In the genomic region with DNA sequence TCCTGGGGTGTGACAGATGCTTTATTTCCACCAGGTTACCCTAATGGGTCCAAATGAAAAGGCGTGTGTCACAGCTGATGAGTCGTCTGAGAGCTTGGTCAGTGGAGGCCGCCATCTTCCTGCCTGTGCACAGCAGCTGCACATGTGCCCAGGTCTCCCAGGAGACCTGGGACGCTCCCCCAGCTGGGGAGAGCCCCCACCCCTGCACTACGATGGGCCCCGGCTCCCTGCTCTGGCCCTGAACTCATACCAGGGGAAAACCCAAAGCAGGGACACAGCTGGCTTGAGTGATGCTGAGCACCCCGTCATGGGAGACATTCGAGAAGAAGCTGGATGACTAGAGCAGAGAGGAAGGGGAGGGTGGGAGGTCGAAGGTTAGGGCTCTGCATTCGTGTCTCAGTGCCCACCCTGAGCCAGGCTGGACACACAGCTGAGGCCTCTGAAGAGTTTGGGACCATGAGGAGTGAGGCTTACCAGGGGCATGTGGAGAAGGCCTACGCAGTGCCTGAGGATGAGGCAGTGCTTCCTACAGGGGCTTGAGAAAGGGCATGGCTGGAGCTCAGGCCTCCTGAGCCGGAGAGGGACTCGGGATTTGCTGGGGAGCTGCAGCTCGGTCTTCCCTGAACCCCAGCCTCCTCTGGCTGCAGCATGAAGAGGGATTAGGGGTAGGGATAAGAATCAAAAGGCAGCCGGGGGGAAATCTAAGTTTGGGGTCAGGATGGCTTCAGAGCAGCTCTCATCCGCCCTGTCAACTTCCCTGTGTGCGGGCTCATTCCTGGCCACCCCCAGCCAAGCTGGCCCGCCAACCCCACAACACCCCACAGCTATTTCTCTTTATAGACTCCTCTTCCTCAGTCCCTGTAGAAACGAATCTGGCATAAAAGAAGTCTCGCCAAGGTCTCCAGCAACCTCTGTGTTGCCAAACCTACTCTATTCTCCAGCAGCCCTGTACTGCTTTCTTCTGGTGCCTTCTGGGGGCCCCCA, we compare ENCODE assay signal across 12 cellular contexts. TPM values are rescaled to one million over a fixed set of nuclear protein-coding genes. Genes with fewer than 3 reads are reported as not detected.
DNase-seq lines count a peak whose midpoint lies in the region; ATAC-seq, FAIRE-seq and TF ChIP-seq lines count a peak whose summit lies in the region.
"Had no signal": no experiment of that assay in that cellular context is flagged by ENCODE, and none has a peak within 500 bp of the region (broad histone marks: within the 10 kb centered on the region; RNA-seq: fewer than 3 reads in every experiment).

No MANE protein-coding gene starts in this region.

- H3K9me3 ChIP-seq in Peyer's patch, result no peaks in the 10 kb centered on the region
- no peaks in the 10 kb centered on the region for H3K9me3 ChIP-seq in HepG2 (ENCODE audit: low read length)

- DNase-seq in Peyer's patch (no peak), HepG2 (ENCODE audit: low spot score) (no peak), endothelial cell (ENCODE audit: low spot score) (no peak)
- DNase-seq in stimulated activated effector memory CD8-positive, alpha-beta T cell treated with anti-CD3 and anti-CD28 coated beads, Interleukin-12 subunit alpha, Interleukin-12 subunit beta, amount 100 ng/mL, for 72 hours (ENCODE audit: low spot score in 2 of 2), result no peak
- DNase-seq in stimulated activated CD4-positive, alpha-beta T cell treated with anti-CD3 and anti-CD28 coated beads, Interleukin-2, amount 100 ng/mL, for 48 hours, result no peak
- DNase-seq: activated T-cell treated with anti-CD3 and anti-CD28 coated beads, Interleukin-2, amount 50 U/mL, for 4 hours; CD4-positive, alpha-beta memory T cell had no signal

- H3K4me2 ChIP-seq in HepG2 (ENCODE audit: low read depth, low read length), result no peak overlapping the region
- H3K4me2 ChIP-seq: KMS-11 had no signal

- no peak for TF ChIP-seq RAD21 in HepG2 (CRISPR knock-in tag; IDR thresholded peaks at IDR 0.05)

- no peaks in the 10 kb centered on the region for H4K20me1 ChIP-seq in HepG2 (ENCODE audit: insufficient read depth, low read length)

- POLR2A ChIA-PET in HepG2 (lab: Yijun Ruan, JAX), result interaction anchor here (0.6 kb wide), 1 partner anchor 461 kb away, joined by 3 read pairs; no protein-coding TSS in a partner anchor

- H3K27ac Mint-ChIP-seq in stimulated activated effector memory CD8-positive, alpha-beta T cell treated with anti-CD3 and anti-CD28 coated beads, Interleukin-12 subunit alpha, Interleukin-12 subunit beta, amount 100 ng/mL, for 72 hours, result no peak overlapping the region
- H3K27ac Mint-ChIP-seq in endothelial cell (ENCODE audit: unreplicated experiment), result no peak overlapping the region
- H3K27ac Mint-ChIP-seq: CD4-positive, alpha-beta memory T cell had no signal

- no peak for TF ChIP-seq CTCF in Peyer's patch (IDR thresholded peaks at IDR 0.05)
- no peak for TF ChIP-seq CTCF in HepG2 (CRISPR knock-in tag; IDR thresholded peaks at IDR 0.05)
- no peak for TF ChIP-seq CTCF in endothelial cell (IDR thresholded peaks at IDR 0.05; ENCODE audit: unreplicated experiment)

- ATAC-seq in GM18868 (IDR thresholded peaks at IDR 0.05; ENCODE audit: unreplicated experiment), result peak; percentile 46
- ATAC-seq in HepG2, result no peak
- peak; percentile 41 for ATAC-seq in stimulated activated effector memory CD8-positive, alpha-beta T cell treated with anti-CD3 and anti-CD28 coated beads, Interleukin-12 subunit alpha, Interleukin-12 subunit beta, amount 100 ng/mL, for 72 hours
- no peak for ATAC-seq in GM18858 (IDR thresholded peaks at IDR 0.05; ENCODE audit: unreplicated experiment)
- no peak for ATAC-seq in GM19035 (IDR thresholded peaks at IDR 0.05; ENCODE audit: unreplicated experiment)
- ATAC-seq: activated T-cell treated with anti-CD3 and anti-CD28 coated beads, Interleukin-2, amount 50 U/mL, for 4 hours had no signal

- H3K9ac ChIP-seq in HepG2 (ENCODE audit: insufficient read depth, low read depth, low read length), result no peak overlapping the region
- H3K9ac ChIP-seq: KMS-11 had no signal

- H3K36me3 ChIP-seq in Peyer's patch (no peaks in the 10 kb centered on the region), HepG2 (replicated peaks in 1 of 2; ENCODE audit: control insufficient read depth in 1 of 2, insufficient read depth in 2 of 2, low read length in 2 of 2) (no peaks in the 10 kb centered on the region)

- peaks cover 13% of the 10 kb centered on the region for H3K27me3 Mint-ChIP-seq in endothelial cell (ENCODE audit: unreplicated experiment)
- H3K27me3 Mint-ChIP-seq: CD4-positive, alpha-beta memory T cell had no signal

- no peak overlapping the region for H3K4me3 Mint-ChIP-seq in stimulated activated effector memory CD8-positive, alpha-beta T cell treated with anti-CD3 and anti-CD28 coated beads, Interleukin-12 subunit alpha, Interleukin-12 subunit beta, amount 100 ng/mL, for 72 hours
- H3K4me3 Mint-ChIP-seq in endothelial cell (ENCODE audit: unreplicated experiment), result no peak overlapping the region
- H3K4me3 Mint-ChIP-seq: activated T-cell treated with anti-CD3 and anti-CD28 coated beads, Interleukin-2, amount 50 U/mL, for 4 hours; CD4-positive, alpha-beta memory T cell had no signal

- no peaks in the 10 kb centered on the region for H3K36me3 Mint-ChIP-seq in stimulated activated effector memory CD8-positive, alpha-beta T cell treated with anti-CD3 and anti-CD28 coated beads, Interleukin-12 subunit alpha, Interleukin-12 subunit beta, amount 100 ng/mL, for 72 hours
- no peaks in the 10 kb centered on the region for H3K36me3 Mint-ChIP-seq in endothelial cell (ENCODE audit: low read depth, unreplicated experiment)
- H3K36me3 Mint-ChIP-seq: CD4-positive, alpha-beta memory T cell had no signal

- no peak for FAIRE-seq in HepG2 (lab: Jason Lieb, UNC)

- TF ChIP-seq POLR2A in Peyer's patch (IDR thresholded peaks at IDR 0.05) (no peak), HepG2 (IDR thresholded peaks at IDR 0.05; ENCODE audit: insufficient read depth in 1 of 2, low read depth in 2 of 2, low read length in 2 of 2) (no peak)

- H3K27ac ChIP-seq in Peyer's patch (peak overlapping the region in 3 of 4 donors; percentile 13 to 38 (median 19)), HepG2 (ENCODE audit: extremely low read length, insufficient read depth, low read length) (no peak overlapping the region)
- H3K27ac ChIP-seq: KMS-11 had no signal

- no peaks in the 10 kb centered on the region for H3K4me1 Mint-ChIP-seq in stimulated activated effector memory CD8-positive, alpha-beta T cell treated with anti-CD3 and anti-CD28 coated beads, Interleukin-12 subunit alpha, Interleukin-12 subunit beta, amount 100 ng/mL, for 72 hours
- H3K4me1 Mint-ChIP-seq in endothelial cell (ENCODE audit: unreplicated experiment), result peaks cover 15% of the 10 kb centered on the region
- H3K4me1 Mint-ChIP-seq: CD4-positive, alpha-beta memory T cell had no signal

- CTCF ChIA-PET in HepG2 (lab: Yijun Ruan, JAX; ENCODE audit: low intra/inter-chr PET ratio, low total read pairs), result no interaction called here

- TF ChIP-seq EP300 in HepG2 (IDR thresholded peaks at IDR 0.05; ENCODE audit: low read depth in 2 of 2, low read length in 2 of 2) (no peak), HepG2 (CRISPR knock-in tag; IDR thresholded peaks at IDR 0.05; ENCODE audit: borderline replicate concordance) (no peak)

- no TSS peak for BruUV-seq in HepG2 (replicated peaks; lab: Mats Ljungman, UMichigan)

- no peaks in the 10 kb centered on the region for H3K27me3 ChIP-seq in Peyer's patch
- peaks cover 2 to 17% of the 10 kb centered on the region in 2 experiments; a peak in 3 of 5 replicates for H3K27me3 ChIP-seq in HepG2 (ENCODE audit: control insufficient read depth in 1 of 2, insufficient read depth in 2 of 2, low read length in 2 of 2)

- H3K4me3 ChIP-seq in Peyer's patch (no peak overlapping the region), HepG2 (replicated peaks in 1 of 3; ENCODE audit: insufficient read depth in 1 of 3, low read depth in 2 of 3, low read length in 3 of 3) (no peak overlapping the region)

- H3K4me1 ChIP-seq in Peyer's patch (peaks cover 0 to 4% (median 0%) of the 10 kb centered on the region in 4 donors), HepG2 (ENCODE audit: insufficient read depth, low read length) (peaks cover 57% of the 10 kb centered on the region)

- intact Hi-C loops in HepG2 (cut with micrococcal nuclease; ENCODE audit: unreplicated experiment), result no loop called here

- no peaks in the 10 kb centered on the region for H3K79me2 ChIP-seq in HepG2 (ENCODE audit: insufficient read depth, low read length)

- H3K9me3 Mint-ChIP-seq in stimulated activated effector memory CD8-positive, alpha-beta T cell treated with anti-CD3 and anti-CD28 coated beads, Interleukin-12 subunit alpha, Interleukin-12 subunit beta, amount 100 ng/mL, for 72 hours, result no peaks in the 10 kb centered on the region
- H3K9me3 Mint-ChIP-seq in endothelial cell (ENCODE audit: unreplicated experiment), result no peaks in the 10 kb centered on the region

- no peak overlapping the region for H2AFZ ChIP-seq in HepG2 (ENCODE audit: low read length)

- in situ Hi-C loops in HepG2 (cut with HindIII; ENCODE audit: extremely low pct_ligation_motif_present, low pct_unique_long_range_greater_than_20kb), result no loop called here

- 47% methylated on average over 16 of the region's 20 CpGs for WGBS in HepG2 (ENCODE audit: low lambda C conversion rate)

RNA-seq across cellular contexts. Expression of gene RNU6ATAC, which starts 42.2 kb away (rescaled TPM):
- total RNA-seq in Peyer's patch (not detected), HepG2 (2016; rRNA removed; fragmentation: Illumina TruSeq; extraction: Trizol) (894 TPM in 1 of 2 replicates, not detected in the other), endothelial cell (ENCODE audit: unreplicated experiment) (140 TPM)
- total RNA-seq in HepG2 (2016; cell fraction: cytosol; rRNA removed; fragmentation: Illumina TruSeq; extraction: Trizol; ENCODE audit: low read depth), result 12,614 and 12,724 TPM in 2 replicates
- total RNA-seq in HepG2 (2016; cell fraction: insoluble cytoplasmic fraction; rRNA removed; fragmentation: Illumina TruSeq; extraction: Trizol), result 82.4 and 810 TPM in 2 replicates
- 600 and 628 TPM in 2 replicates for total RNA-seq in HepG2 (2016; cell fraction: membrane; rRNA removed; fragmentation: Illumina TruSeq; extraction: Trizol)
- total RNA-seq in HepG2 (2016; cell fraction: nucleus; rRNA removed; fragmentation: Illumina TruSeq; extraction: Trizol), result 1,443 and 1,712 TPM in 2 replicates
- not detected in 2 replicates for polyA plus RNA-seq in HepG2 (2011; rRNA removed)
- not detected in 2 replicates for polyA plus RNA-seq in HepG2 (2011; cell fraction: cytosol; rRNA removed)
- polyA plus RNA-seq in HepG2 (2011; cell fraction: nucleus; rRNA removed), result not detected in 2 replicates
- not detected in 2 replicates for polyA plus RNA-seq in HepG2 (2012)
- 76.0 TPM in 1 of 2 replicates, not detected in the other for polyA plus RNA-seq in HepG2 (2016; cell fraction: cytosol; fragmentation: Illumina TruSeq; extraction: Trizol; ENCODE audit: low read depth)
- polyA plus RNA-seq in HepG2 (2016; cell fraction: insoluble cytoplasmic fraction; fragmentation: Illumina TruSeq; extraction: Trizol; ENCODE audit: low read depth), result not detected in 2 replicates
- polyA plus RNA-seq in HepG2 (2016; cell fraction: membrane; fragmentation: Illumina TruSeq; extraction: Trizol; ENCODE audit: low read depth), result not detected in 2 replicates
- polyA plus RNA-seq in HepG2 (2016; cell fraction: nucleus; fragmentation: Illumina TruSeq; extraction: Trizol; ENCODE audit: insufficient read depth, low read depth), result not detected in 2 replicates
- polyA minus RNA-seq in HepG2 (2011; rRNA and poly(A)+ RNA removed; ENCODE audit: low replicate concordance), result under 0.01 TPM in 2 replicates
- polyA minus RNA-seq in HepG2 (2011; cell fraction: cytosol; rRNA and poly(A)+ RNA removed), result 1,413 and 1,463 TPM in 2 replicates
- under 0.01 TPM in 1 of 2 replicates, not detected in the other for polyA minus RNA-seq in HepG2 (2011; cell fraction: nucleus; rRNA and poly(A)+ RNA removed)
- polyA plus RNA-seq: CD4-positive, alpha-beta memory T cell; esophagus had no signal

Comparison
In these comparisons a context has a peak if more than half of its experiments do, and no peak if none do; other contexts are left out.
1. ATAC-seq: peak in GM18868 (single experiment) and stimulated activated effector memory CD8-positive, alpha-beta T cell treated with anti-CD3 and anti-CD28 coated beads, Interleukin-12 subunit alpha, Interleukin-12 subunit beta, amount 100 ng/mL, for 72 hours (single experiment); none in HepG2 (single experiment), GM18858 (single experiment) and GM19035 (single experiment).
2. RNA of gene RNU6ATAC, which starts 42.2 kb away (total RNA-seq): 82.4 to 12,724 TPM in HepG2 and 140 TPM in endothelial cell (single experiment); not detected in Peyer's patch; every median in the first group is over 10 times any median in the second.